ENCODE assay signal across 24 cellular contexts in the genomic region with DNA sequence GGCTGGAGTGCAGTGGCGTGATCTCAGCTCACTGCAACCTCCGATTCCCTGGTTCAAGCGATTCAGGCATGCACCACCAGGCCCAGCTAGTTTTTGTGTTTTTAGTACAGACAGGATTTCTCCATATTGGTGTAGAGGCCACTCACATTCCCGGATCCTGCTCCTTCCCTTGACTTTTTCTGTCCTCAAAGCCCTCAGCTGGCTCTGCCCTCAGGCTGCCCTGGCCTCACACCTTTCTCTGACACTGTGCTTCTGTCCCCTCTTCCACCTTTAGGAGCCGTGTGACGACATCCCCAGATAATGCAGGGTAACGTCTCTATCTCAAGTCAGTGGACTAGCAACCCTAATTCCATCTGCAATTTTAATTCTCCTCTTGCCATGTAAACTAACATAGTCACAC.
"Had no signal": no experiment of that assay in that cellular context is flagged by ENCODE, and none has a peak within 500 bp of the region (broad histone marks: within the 10 kb centered on the region; RNA-seq: fewer than 3 reads in every experiment).

No MANE protein-coding gene starts in this region.

- H3K27me3 ChIP-seq: right lobe of liver, stomach, testis, thyroid gland, transverse colon, upper lobe of right lung had no signal

- H3K79me2 ChIP-seq: parathyroid adenoma had no signal

- H3K9me3 ChIP-seq: lower lobe of right lung, neutrophil, psoas muscle, right lobe of liver, stomach, testis, thyroid gland, transverse colon, upper lobe of right lung had no signal

- H3K36me3 Mint-ChIP-seq: natural killer cell treated with Interleukin-12 subunit alpha and Interleukin-12 subunit beta and Interleukin-15 and Interleukin-18, amount 100 ng/mL, for 72 hours had no signal

- H3K27me3 Mint-ChIP-seq: naive thymus-derived CD4-positive, alpha-beta T cell; natural killer cell treated with Interleukin-12 subunit alpha and Interleukin-12 subunit beta and Interleukin-15 and Interleukin-18, amount 100 ng/mL, for 72 hours; stimulated activated naive B cell treated with anti-CD40 and anti-IgM and Interleukin-4, amounts not matched to agents 10 μg/mL and 1 μg/mL and 100 μg/mL, for 72 hours had no signal

- DNase-seq: hippocampal formation; kidney glomerular epithelial cell; left cardiac atrium; lower lobe of right lung; mesenchymal stem cell; naive thymus-derived CD4-positive, alpha-beta T cell; occipital lobe; psoas muscle; right lobe of liver; stimulated activated CD4-positive, alpha-beta T cell treated with anti-CD3 and anti-CD28 coated beads, Interleukin-12 subunit alpha, Interleukin-12 subunit beta, amount 100 ng/mL, for 4 hours; stimulated activated naive B cell treated with anti-CD40 and anti-IgM and Interleukin-4, amounts not matched to agents 10 μg/mL and 1 μg/mL and 100 μg/mL, for 72 hours; stimulated activated naive CD8-positive, alpha-beta T cell treated with anti-CD3 and anti-CD28 coated beads, Interleukin-15, Interleukin-2, amounts not matched to agents 100 U/mL and 50 U/mL, for 24 hours; testis; transverse colon; upper lobe of right lung had no signal

- H3K4me3 ChIP-seq: lower lobe of right lung, psoas muscle, right lobe of liver, smooth muscle cell, stomach, testis, thyroid gland, transverse colon, upper lobe of right lung had no signal

- H3K4me1 ChIP-seq: lower lobe of right lung, parathyroid adenoma, psoas muscle, right lobe of liver, testis, thyroid gland, transverse colon, upper lobe of right lung had no signal

- ATAC-seq: left cardiac atrium; naive thymus-derived CD4-positive, alpha-beta T cell; stimulated activated naive B cell treated with anti-CD40 and anti-IgM and Interleukin-4, amounts not matched to agents 10 μg/mL and 1 μg/mL and 100 μg/mL, for 72 hours; stimulated activated naive CD8-positive, alpha-beta T cell treated with anti-CD3 and anti-CD28 coated beads, Interleukin-15, Interleukin-2, amounts not matched to agents 100 U/mL and 50 U/mL, for 24 hours had no signal

- H3K27ac Mint-ChIP-seq: mesothelial cell of epicardium; natural killer cell treated with Interleukin-12 subunit alpha and Interleukin-12 subunit beta and Interleukin-15 and Interleukin-18, amount 100 ng/mL, for 72 hours; stimulated activated naive B cell treated with anti-CD40 and anti-IgM and Interleukin-4, amounts not matched to agents 10 μg/mL and 1 μg/mL and 100 μg/mL, for 72 hours had no signal

- H3K27ac ChIP-seq: lower lobe of right lung, neutrophil, parathyroid adenoma, psoas muscle, right lobe of liver, testis, thyroid gland, transverse colon, upper lobe of right lung had no signal

- H2AFZ ChIP-seq: parathyroid adenoma had no signal

- H3K4me3 Mint-ChIP-seq: mesothelial cell of epicardium; naive thymus-derived CD4-positive, alpha-beta T cell; natural killer cell treated with Interleukin-12 subunit alpha and Interleukin-12 subunit beta and Interleukin-15 and Interleukin-18, amount 100 ng/mL, for 72 hours; stimulated activated naive B cell treated with anti-CD40 and anti-IgM and Interleukin-4, amounts not matched to agents 10 μg/mL and 1 μg/mL and 100 μg/mL, for 72 hours had no signal

- H3K9ac ChIP-seq: parathyroid adenoma had no signal

- H3K4me2 ChIP-seq: smooth muscle cell had no signal

- H3K9me3 Mint-ChIP-seq: mesothelial cell of epicardium; naive thymus-derived CD4-positive, alpha-beta T cell; natural killer cell treated with Interleukin-12 subunit alpha and Interleukin-12 subunit beta and Interleukin-15 and Interleukin-18, amount 100 ng/mL, for 72 hours had no signal

- H3K36me3 ChIP-seq: neutrophil, thyroid gland, transverse colon had no signal

- FAIRE-seq: keratinocyte, urothelium cell line had no signal

- H3K4me1 Mint-ChIP-seq: mesothelial cell of epicardium; naive thymus-derived CD4-positive, alpha-beta T cell; stimulated activated naive B cell treated with anti-CD40 and anti-IgM and Interleukin-4, amounts not matched to agents 10 μg/mL and 1 μg/mL and 100 μg/mL, for 72 hours had no signal
